ENCODE assay signal across 22 cellular contexts in the genomic region with DNA sequence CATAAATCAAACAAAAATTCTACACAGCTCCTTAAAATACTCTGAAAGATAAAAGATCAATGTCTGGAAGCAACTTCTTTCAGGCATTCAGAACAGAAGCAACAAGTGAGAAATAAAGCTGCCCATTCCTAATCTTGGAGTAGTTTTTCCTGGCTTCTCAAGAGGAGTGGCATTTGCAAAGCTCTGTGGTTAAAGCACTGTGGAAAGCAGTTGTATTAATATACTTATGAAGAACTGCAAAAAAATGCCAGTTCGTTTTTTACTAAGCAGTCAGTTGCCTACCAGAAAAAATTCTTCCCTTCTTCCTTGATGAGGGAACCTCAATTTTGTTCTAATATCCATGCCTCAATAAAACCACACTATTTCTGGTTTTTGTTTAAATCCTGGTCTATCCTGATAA.
DNase-seq lines count a peak whose midpoint lies in the region; ATAC-seq, FAIRE-seq and TF ChIP-seq lines count a peak whose summit lies in the region.
"Had no signal": no experiment of that assay in that cellular context is flagged by ENCODE, and none has a peak within 500 bp of the region (broad histone marks: within the 10 kb centered on the region; RNA-seq: fewer than 3 reads in every experiment).

No MANE protein-coding gene starts in this region.

- no peak overlapping the region for H3K4me2 ChIP-seq in astrocyte (ENCODE audit: low read length)

- H2AFZ ChIP-seq in astrocyte (ENCODE audit: low read depth, low read length): no peak overlapping the region
- H2AFZ ChIP-seq: parathyroid adenoma had no signal

- peak overlapping the region; percentile 14 for H3K27ac Mint-ChIP-seq in CD8-positive, alpha-beta T cell
- peak overlapping the region; percentile 77 for H3K27ac Mint-ChIP-seq in astrocyte (ENCODE audit: unreplicated experiment)
- H3K27ac Mint-ChIP-seq: activated T-helper 1 cell treated with anti-CD3 and anti-CD28 coated beads, Interleukin-12 subunit alpha, Interleukin-12 subunit beta, Interleukin-2, Interleukin-4 antibody, amounts not matched to agents 30 ng/mL and 10 ng/mL and 1 ng/mL, durations not matched to agents 14 hours and 24 hours and 36 hours; naive B cell had no signal

- no peaks in the 10 kb centered on the region for H3K27me3 ChIP-seq in CD8-positive, alpha-beta T cell (ENCODE audit: insufficient read depth, low read length)
- H3K27me3 ChIP-seq in astrocyte (ENCODE audit: insufficient read depth, low read length): no peaks in the 10 kb centered on the region
- no peaks in the 10 kb centered on the region for H3K27me3 ChIP-seq in psoas muscle (ENCODE audit: insufficient read depth in 3 of 3, low read length in 2 of 3)
- H3K27me3 ChIP-seq in uterus: no peaks in the 10 kb centered on the region
- H3K27me3 ChIP-seq: adrenal gland had no signal

- ATAC-seq in CD8-positive, alpha-beta T cell: no peak
- no peak for ATAC-seq in psoas muscle

- POLR2A ChIA-PET in CD8-positive, alpha-beta T cell (lab: Charles Lee): interaction anchor here (0.9 kb wide), 1 partner anchor 12 kb away, joined by 3 read pairs; no protein-coding TSS in a partner anchor
- POLR2A ChIA-PET in HEK293 (lab: Yijun Ruan, JAX): no interaction called here

- CTCF ChIA-PET in CD8-positive, alpha-beta T cell (lab: Charles Lee): no interaction called here
- CTCF ChIA-PET in HEK293 (lab: Yijun Ruan, JAX): interaction anchor here (0.7 kb wide), 1 partner anchor 16 kb away, joined by 3 read pairs; no protein-coding TSS in a partner anchor

- no peak overlapping the region for H3K9ac ChIP-seq in astrocyte (ENCODE audit: low read length)
- H3K9ac ChIP-seq: parathyroid adenoma had no signal

- no peaks in the 10 kb centered on the region for H3K36me3 ChIP-seq in CD8-positive, alpha-beta T cell (ENCODE audit: insufficient read depth, low read length)
- H3K36me3 ChIP-seq in HEK293 (ENCODE audit: control insufficient read depth in 2 of 2, insufficient read depth in 1 of 2, low read length in 2 of 2): no peaks in the 10 kb centered on the region
- no peaks in the 10 kb centered on the region for H3K36me3 ChIP-seq in astrocyte (ENCODE audit: insufficient read depth, low read length)
- no peaks in the 10 kb centered on the region for H3K36me3 ChIP-seq in psoas muscle (ENCODE audit: insufficient read depth in 1 of 2, low read depth in 1 of 2)
- H3K36me3 ChIP-seq in uterus: no peaks in the 10 kb centered on the region
- H3K36me3 ChIP-seq: adrenal gland had no signal

- no peak for TF ChIP-seq CTCF in CD8-positive, alpha-beta T cell (IDR thresholded peaks at IDR 0.05)
- TF ChIP-seq CTCF in HEK293 (tag by site-specific recombination; IDR thresholded peaks at IDR 0.05): no peak
- no peak for TF ChIP-seq CTCF in astrocyte (IDR thresholded peaks at IDR 0.05; ENCODE audit: insufficient read depth, low read depth, low read length)
- no peak for TF ChIP-seq CTCF in psoas muscle (IDR thresholded peaks at IDR 0.05)
- TF ChIP-seq CTCF in uterus (IDR thresholded peaks at IDR 0.05): no peak

- intact Hi-C loops in CD8-positive, alpha-beta T cell (cut with DNase I, micrococcal nuclease): loop anchor here in 1 of 2 experiments (2.0 kb wide), 1 partner anchor 14 kb away; no protein-coding TSS in a partner anchor
- intact Hi-C loops in psoas muscle (cut with DNase I) (no loop called here), uterus (cut with DNase I; ENCODE audit: low total_unique reads) (no loop called here)

- no peak for DNase-seq in CD8-positive, alpha-beta T cell
- DNase-seq in astrocyte (ENCODE audit: low read depth) (peak; percentile 75), psoas muscle (no peak), NCI-H2227 (lab: John Stamatoyannopoulos, UW; ENCODE audit: unreplicated experiment) (no peak), uterus (no peak)
- no peak for DNase-seq in activated CD8-positive, alpha-beta memory T cell treated with anti-CD3 and anti-CD28 coated beads for 24 hours
- DNase-seq: activated CD4-positive, CD25-positive, alpha-beta regulatory T cell; adrenal gland; DND-41; hippocampal formation; islet precursor cell; Karpas-422; naive B cell; NCI-H1417; NCI-H526 treated with DMSO at 0.1 percent for 48 hours; SHP77 treated with DMSO at 0.1 percent for 48 hours; stimulated activated CD4-positive, alpha-beta T cell treated with anti-CD3 and anti-CD28 coated beads, Interleukin-2, amount 100 ng/mL, for 48 hours had no signal

- H3K9me3 Mint-ChIP-seq in CD8-positive, alpha-beta T cell: no peaks in the 10 kb centered on the region
- no peaks in the 10 kb centered on the region for H3K9me3 Mint-ChIP-seq in astrocyte (ENCODE audit: unreplicated experiment)

- peaks cover 35% of the 10 kb centered on the region for H3K4me1 ChIP-seq in CD8-positive, alpha-beta T cell (ENCODE audit: insufficient read depth, low read length)
- H3K4me1 ChIP-seq in HEK293 (ENCODE audit: control insufficient read depth, insufficient read depth, low read length) (peaks cover 6% of the 10 kb centered on the region), astrocyte (ENCODE audit: insufficient read depth, low read length) (peaks cover 10% of the 10 kb centered on the region), psoas muscle (peaks cover 38% of the 10 kb centered on the region), uterus (no peaks in the 10 kb centered on the region)
- H3K4me1 ChIP-seq: parathyroid adenoma had no signal

- no peak for TF ChIP-seq POLR2A in uterus (IDR thresholded peaks at IDR 0.05)

- H3K4me1 Mint-ChIP-seq in CD8-positive, alpha-beta T cell (ENCODE audit: low read depth): peaks cover 82% of the 10 kb centered on the region
- H3K4me1 Mint-ChIP-seq in astrocyte (ENCODE audit: low read depth, unreplicated experiment): peaks cover 70% of the 10 kb centered on the region

- H3K4me3 ChIP-seq in CD8-positive, alpha-beta T cell (ENCODE audit: low read depth, low read length): no peak overlapping the region
- H3K4me3 ChIP-seq in HEK293 (ENCODE audit: low read depth, low read length) (no peak overlapping the region), astrocyte (ENCODE audit: insufficient read depth, low read depth, low read length) (no peak overlapping the region), psoas muscle (no peak overlapping the region), uterus (no peak overlapping the region)
- H3K4me3 ChIP-seq: adrenal gland had no signal

- no peak overlapping the region for H3K27ac ChIP-seq in CD8-positive, alpha-beta T cell (ENCODE audit: low read depth, low read length)
- H3K27ac ChIP-seq in HEK293 (ENCODE audit: extremely low read depth, low read depth, low read length): no peak overlapping the region
- H3K27ac ChIP-seq in astrocyte (ENCODE audit: low read depth, low read length): no peak overlapping the region
- peak overlapping the region; percentile 28 for H3K27ac ChIP-seq in psoas muscle
- no peak overlapping the region for H3K27ac ChIP-seq in uterus
- H3K27ac ChIP-seq: adrenal gland, parathyroid adenoma had no signal

- 50 to 81% (median 53%) methylated on average over 1 of the region's 1 CpG for WGBS in psoas muscle, 3 donors

- no peaks in the 10 kb centered on the region for H4K20me1 ChIP-seq in astrocyte (ENCODE audit: insufficient read depth, low read length)

- H3K79me2 ChIP-seq in astrocyte (ENCODE audit: insufficient read depth, low read length): no peaks in the 10 kb centered on the region
- H3K79me2 ChIP-seq: parathyroid adenoma had no signal

- H3K9me3 ChIP-seq in CD8-positive, alpha-beta T cell (ENCODE audit: low read length): no peaks in the 10 kb centered on the region
- H3K9me3 ChIP-seq in HEK293 (ENCODE audit: control insufficient read depth, insufficient read depth, low read depth, low read length) (no peaks in the 10 kb centered on the region), astrocyte (ENCODE audit: insufficient read depth, low read depth, low read length) (no peaks in the 10 kb centered on the region), psoas muscle (no peaks in the 10 kb centered on the region), uterus (no peaks in the 10 kb centered on the region)
- H3K9me3 ChIP-seq: adrenal gland had no signal

- H3K27me3 Mint-ChIP-seq in CD8-positive, alpha-beta T cell (ENCODE audit: low read depth): no peaks in the 10 kb centered on the region
- no peaks in the 10 kb centered on the region for H3K27me3 Mint-ChIP-seq in astrocyte (ENCODE audit: low read depth, unreplicated experiment)
- H3K27me3 Mint-ChIP-seq: naive B cell had no signal

- peak; percentile 13 for FAIRE-seq in astrocyte (lab: Jason Lieb, UNC)
- FAIRE-seq: colon, endometrium had no signal

- no peak overlapping the region for H3K4me3 Mint-ChIP-seq in CD8-positive, alpha-beta T cell
- peak overlapping the region; percentile 0 for H3K4me3 Mint-ChIP-seq in astrocyte (ENCODE audit: unreplicated experiment)
- H3K4me3 Mint-ChIP-seq: activated T-helper 1 cell treated with anti-CD3 and anti-CD28 coated beads, Interleukin-12 subunit alpha, Interleukin-12 subunit beta, Interleukin-2, Interleukin-4 antibody, amounts not matched to agents 30 ng/mL and 10 ng/mL and 1 ng/mL, durations not matched to agents 14 hours and 24 hours and 36 hours; naive B cell had no signal

- H3K36me3 Mint-ChIP-seq in CD8-positive, alpha-beta T cell: peaks cover 7% of the 10 kb centered on the region
- peaks cover 2% of the 10 kb centered on the region for H3K36me3 Mint-ChIP-seq in astrocyte (ENCODE audit: low read depth, unreplicated experiment)
- H3K36me3 Mint-ChIP-seq: naive B cell had no signal

TF ChIP-seq in HEK293, 187 proteins besides CTCF, POLR2A, EP300 and RAD21 (continues in another document):
- TF ChIP-seq ZBTB6 (tag by site-specific recombination; IDR thresholded peaks at IDR 0.05): no peak
- TF ChIP-seq, protein P1, sequence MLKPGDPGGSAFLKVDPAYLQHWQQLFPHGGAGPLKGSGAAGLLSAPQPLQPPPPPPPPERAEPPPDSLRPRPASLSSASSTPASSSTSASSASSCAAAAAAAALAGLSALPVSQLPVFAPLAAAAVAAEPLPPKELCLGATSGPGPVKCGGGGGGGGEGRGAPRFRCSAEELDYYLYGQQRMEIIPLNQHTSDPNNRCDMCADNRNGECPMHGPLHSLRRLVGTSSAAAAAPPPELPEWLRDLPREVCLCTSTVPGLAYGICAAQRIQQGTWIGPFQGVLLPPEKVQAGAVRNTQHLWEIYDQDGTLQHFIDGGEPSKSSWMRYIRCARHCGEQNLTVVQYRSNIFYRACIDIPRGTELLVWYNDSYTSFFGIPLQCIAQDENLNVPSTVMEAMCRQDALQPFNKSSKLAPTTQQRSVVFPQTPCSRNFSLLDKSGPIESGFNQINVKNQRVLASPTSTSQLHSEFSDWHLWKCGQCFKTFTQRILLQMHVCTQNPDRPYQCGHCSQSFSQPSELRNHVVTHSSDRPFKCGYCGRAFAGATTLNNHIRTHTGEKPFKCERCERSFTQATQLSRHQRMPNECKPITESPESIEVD (tag by site-specific recombination; IDR thresholded peaks at IDR 0.05): 0 out of 2 replicates have a peak, but pooled peaks have one; percentile 18
- TF ChIP-seq ZBTB17 (tag by site-specific recombination; IDR thresholded peaks at IDR 0.05): no peak
